2 cellular contexts compared by ENCODE assay signal in the genomic region with DNA sequence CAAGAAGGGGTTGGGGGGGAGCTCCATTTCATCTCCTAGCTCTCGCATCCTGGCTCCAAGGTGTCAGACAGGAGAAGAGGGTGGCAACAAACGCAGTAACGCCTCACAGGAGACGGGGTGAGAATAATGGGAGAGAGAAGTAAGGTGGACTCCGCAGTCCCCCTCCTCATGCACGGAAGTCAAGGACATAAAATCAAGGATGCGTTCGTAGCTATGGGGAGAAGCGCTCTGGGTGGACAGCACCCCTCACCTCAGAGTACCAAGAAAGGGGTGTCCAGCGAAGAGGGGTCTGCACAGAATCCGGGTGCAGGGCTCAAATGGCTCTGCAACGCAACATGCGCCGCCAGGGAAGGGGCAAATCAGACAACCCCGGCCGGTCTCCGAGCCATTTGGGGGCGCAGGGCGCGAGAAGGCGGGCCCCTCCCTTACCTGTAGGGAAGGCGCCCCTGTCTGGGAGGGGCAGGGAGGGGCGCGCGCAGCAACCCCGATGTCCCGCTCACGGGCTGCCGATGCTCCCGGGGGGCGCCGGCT.
TF ChIP-seq lines count a peak whose summit lies in the region.

No MANE protein-coding gene starts in this region.

TF ChIP-seq in IMR-90, 13 proteins besides CTCF, POLR2A, EP300 and RAD21:
- no peak for TF ChIP-seq BHLHE40 (IDR thresholded peaks at IDR 0.05; ENCODE audit: low read depth, low read length)
- no peak for TF ChIP-seq NFE2L2 (IDR thresholded peaks at IDR 0.05; ENCODE audit: low read depth, low read length)
- no peak for TF ChIP-seq MAZ (IDR thresholded peaks at IDR 0.05; ENCODE audit: borderline replicate concordance, low read depth, low read length)
- TF ChIP-seq, protein P1, sequence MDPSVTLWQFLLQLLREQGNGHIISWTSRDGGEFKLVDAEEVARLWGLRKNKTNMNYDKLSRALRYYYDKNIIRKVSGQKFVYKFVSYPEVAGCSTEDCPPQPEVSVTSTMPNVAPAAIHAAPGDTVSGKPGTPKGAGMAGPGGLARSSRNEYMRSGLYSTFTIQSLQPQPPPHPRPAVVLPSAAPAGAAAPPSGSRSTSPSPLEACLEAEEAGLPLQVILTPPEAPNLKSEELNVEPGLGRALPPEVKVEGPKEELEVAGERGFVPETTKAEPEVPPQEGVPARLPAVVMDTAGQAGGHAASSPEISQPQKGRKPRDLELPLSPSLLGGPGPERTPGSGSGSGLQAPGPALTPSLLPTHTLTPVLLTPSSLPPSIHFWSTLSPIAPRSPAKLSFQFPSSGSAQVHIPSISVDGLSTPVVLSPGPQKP (IDR thresholded peaks at IDR 0.05; ENCODE audit: borderline replicate concordance, low read depth, low read length), result no peak
- TF ChIP-seq CEBPB (IDR thresholded peaks at IDR 0.05; ENCODE audit: low read depth, low read length), result no peak
- TF ChIP-seq USF2 (IDR thresholded peaks at IDR 0.05; ENCODE audit: low read depth, low read length), result no peak
- TF ChIP-seq MAFK (IDR thresholded peaks at IDR 0.05; ENCODE audit: low read depth, low read length), result no peak
- no peak for TF ChIP-seq FOS (IDR thresholded peaks at IDR 0.05; ENCODE audit: low read depth, low read length)
- no peak for TF ChIP-seq MXI1 (IDR thresholded peaks at IDR 0.05; ENCODE audit: borderline replicate concordance, low read depth, low read length)
- TF ChIP-seq CHD1 (IDR thresholded peaks at IDR 0.05; ENCODE audit: low read depth, low read length), result no peak
- TF ChIP-seq RFX5 (IDR thresholded peaks at IDR 0.05; ENCODE audit: low read depth, low read length), result no peak
TF ChIP-seq in IMR-90: peak in this region for 0.

TF ChIP-seq in liver, 16 proteins besides CTCF, POLR2A, EP300 and RAD21:
- no peak for TF ChIP-seq NR2F2 (IDR thresholded peaks at IDR 0.05)
- TF ChIP-seq EGR1 (IDR thresholded peaks at IDR 0.05; ENCODE audit: low read depth in 2 of 2), result no peak
- no peak for TF ChIP-seq GABPA (IDR thresholded peaks at IDR 0.05 in 1 of 2, conservative IDR thresholded peaks at IDR 0.05 in 1 of 2)
- TF ChIP-seq, protein P2, sequence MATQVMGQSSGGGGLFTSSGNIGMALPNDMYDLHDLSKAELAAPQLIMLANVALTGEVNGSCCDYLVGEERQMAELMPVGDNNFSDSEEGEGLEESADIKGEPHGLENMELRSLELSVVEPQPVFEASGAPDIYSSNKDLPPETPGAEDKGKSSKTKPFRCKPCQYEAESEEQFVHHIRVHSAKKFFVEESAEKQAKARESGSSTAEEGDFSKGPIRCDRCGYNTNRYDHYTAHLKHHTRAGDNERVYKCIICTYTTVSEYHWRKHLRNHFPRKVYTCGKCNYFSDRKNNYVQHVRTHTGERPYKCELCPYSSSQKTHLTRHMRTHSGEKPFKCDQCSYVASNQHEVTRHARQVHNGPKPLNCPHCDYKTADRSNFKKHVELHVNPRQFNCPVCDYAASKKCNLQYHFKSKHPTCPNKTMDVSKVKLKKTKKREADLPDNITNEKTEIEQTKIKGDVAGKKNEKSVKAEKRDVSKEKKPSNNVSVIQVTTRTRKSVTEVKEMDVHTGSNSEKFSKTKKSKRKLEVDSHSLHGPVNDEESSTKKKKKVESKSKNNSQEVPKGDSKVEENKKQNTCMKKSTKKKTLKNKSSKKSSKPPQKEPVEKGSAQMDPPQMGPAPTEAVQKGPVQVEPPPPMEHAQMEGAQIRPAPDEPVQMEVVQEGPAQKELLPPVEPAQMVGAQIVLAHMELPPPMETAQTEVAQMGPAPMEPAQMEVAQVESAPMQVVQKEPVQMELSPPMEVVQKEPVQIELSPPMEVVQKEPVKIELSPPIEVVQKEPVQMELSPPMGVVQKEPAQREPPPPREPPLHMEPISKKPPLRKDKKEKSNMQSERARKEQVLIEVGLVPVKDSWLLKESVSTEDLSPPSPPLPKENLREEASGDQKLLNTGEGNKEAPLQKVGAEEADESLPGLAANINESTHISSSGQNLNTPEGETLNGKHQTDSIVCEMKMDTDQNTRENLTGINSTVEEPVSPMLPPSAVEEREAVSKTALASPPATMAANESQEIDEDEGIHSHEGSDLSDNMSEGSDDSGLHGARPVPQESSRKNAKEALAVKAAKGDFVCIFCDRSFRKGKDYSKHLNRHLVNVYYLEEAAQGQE (IDR thresholded peaks at IDR 0.05), result no peak
- TF ChIP-seq ATF3 (IDR thresholded peaks at IDR 0.05), result no peak
- TF ChIP-seq TAF1 (conservative IDR thresholded peaks at IDR 0.05), result no peak
- TF ChIP-seq SP1 (IDR thresholded peaks at IDR 0.05), result no peak
- no peak for TF ChIP-seq FOXA1 (IDR thresholded peaks at IDR 0.05)
- no peak for TF ChIP-seq YY1 (IDR thresholded peaks at IDR 0.05)
- TF ChIP-seq ZBTB33 (IDR thresholded peaks at IDR 0.05), result no peak
